ENCODE assay signal across 3 cellular contexts in the genomic region with DNA sequence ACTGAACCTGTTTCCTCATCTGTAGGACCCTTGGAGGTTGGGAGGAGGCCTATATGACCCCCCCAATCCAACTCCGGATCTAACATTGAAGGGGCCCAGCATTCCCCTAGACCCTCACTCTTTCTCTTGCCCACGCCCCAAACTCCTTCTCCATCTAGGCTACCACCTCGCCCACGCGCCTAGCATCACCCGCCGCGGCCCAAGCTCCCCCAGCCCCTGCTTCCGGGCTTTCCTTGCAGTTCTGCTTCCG.
TF ChIP-seq lines count a peak whose summit lies in the region.

No MANE protein-coding gene starts in this region.

TF ChIP-seq in A549, 52 proteins besides CTCF, POLR2A, EP300 and RAD21:
- TF ChIP-seq EHMT2 (IDR thresholded peaks at IDR 0.05; ENCODE audit: low read depth), result no peak
- no peak for TF ChIP-seq CBX8 (IDR thresholded peaks at IDR 0.05)
- no peak for TF ChIP-seq JUNB (IDR thresholded peaks at IDR 0.05)
- TF ChIP-seq FOXS1 (CRISPR knock-in tag; IDR thresholded peaks at IDR 0.05), result no peak
- TF ChIP-seq, protein P1, sequence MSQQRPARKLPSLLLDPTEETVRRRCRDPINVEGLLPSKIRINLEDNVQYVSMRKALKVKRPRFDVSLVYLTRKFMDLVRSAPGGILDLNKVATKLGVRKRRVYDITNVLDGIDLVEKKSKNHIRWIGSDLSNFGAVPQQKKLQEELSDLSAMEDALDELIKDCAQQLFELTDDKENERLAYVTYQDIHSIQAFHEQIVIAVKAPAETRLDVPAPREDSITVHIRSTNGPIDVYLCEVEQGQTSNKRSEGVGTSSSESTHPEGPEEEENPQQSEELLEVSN (IDR thresholded peaks at IDR 0.05; ENCODE audit: borderline replicate concordance, low read depth), result no peak
- TF ChIP-seq KDM5A (IDR thresholded peaks at IDR 0.05), result no peak
- no peak for TF ChIP-seq CBX2 (IDR thresholded peaks at IDR 0.05; ENCODE audit: borderline replicate concordance, low read depth)
- TF ChIP-seq RNF2 (IDR thresholded peaks at IDR 0.05; ENCODE audit: borderline replicate concordance, low read depth), result no peak
- no peak for TF ChIP-seq HOXA7 (CRISPR knock-in tag; IDR thresholded peaks at IDR 0.05)
- TF ChIP-seq PBX3 (IDR thresholded peaks at IDR 0.05), result no peak

TF ChIP-seq in HCT116, 20 proteins besides CTCF, POLR2A, EP300 and RAD21:
- TF ChIP-seq EGR1 (IDR thresholded peaks at IDR 0.05; ENCODE audit: low read depth) (peak; percentile 76), REST (IDR thresholded peaks at IDR 0.05; ENCODE audit: low read depth) (no peak), CBX3 (IDR thresholded peaks at IDR 0.05; ENCODE audit: low read depth) (no peak)

TF ChIP-seq in endothelial cell of umbilical vein, 7 proteins besides CTCF, POLR2A, EP300 and RAD21:
- no peak for TF ChIP-seq FOS (IDR thresholded peaks at IDR 0.05; ENCODE audit: borderline replicate concordance, insufficient read depth, low read length)
- TF ChIP-seq EZH2 (IDR thresholded peaks at IDR 0.05; ENCODE audit: borderline replicate concordance, low read depth, low read length, severe bottlenecking), result no peak
- no peak for TF ChIP-seq GATA2 (IDR thresholded peaks at IDR 0.05; ENCODE audit: insufficient read depth, insufficient read length, low read depth, low read length)
- no peak for TF ChIP-seq POLR2AphosphoS5 (IDR thresholded peaks at IDR 0.05; ENCODE audit: insufficient read depth, low read depth, low read length)
